ENCODE assay signal across 1 cellular context in the genomic region with DNA sequence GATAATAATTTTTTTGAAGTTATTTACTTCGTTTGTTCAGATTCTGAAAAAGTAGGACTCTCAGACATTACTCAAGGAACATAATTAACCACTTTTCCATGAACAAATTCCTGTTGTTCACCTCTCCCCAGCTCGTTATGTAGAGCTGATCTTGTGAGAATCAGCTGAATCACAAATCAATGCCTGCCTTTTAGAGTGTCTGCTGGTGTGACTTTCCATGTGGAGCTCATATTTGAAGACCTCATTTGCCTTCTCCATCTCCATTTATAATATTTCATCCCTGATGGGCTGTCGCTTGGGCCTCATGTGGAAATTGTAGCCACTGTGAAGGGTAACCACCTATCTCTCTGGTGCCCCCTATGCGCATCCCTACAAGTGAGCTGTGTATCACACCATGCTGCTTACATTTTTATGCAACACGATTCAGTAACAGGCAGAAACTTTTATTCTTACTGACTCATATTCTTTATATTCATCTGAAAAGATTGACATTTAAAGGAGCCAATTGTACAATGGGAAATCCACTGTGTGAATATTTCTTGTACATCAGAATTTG.
TF ChIP-seq lines count a peak whose summit lies in the region.

No MANE protein-coding gene starts in this region.

TF ChIP-seq in GM23338, 12 proteins besides CTCF, POLR2A, EP300 and RAD21 (continued from another document):
- no peak for TF ChIP-seq ZNF114 (CRISPR knock-in tag; IDR thresholded peaks at IDR 0.05)
- TF ChIP-seq NANOG (IDR thresholded peaks at IDR 0.05; ENCODE audit: borderline replicate concordance), result no peak
- no peak for TF ChIP-seq JUNB (IDR thresholded peaks at IDR 0.05; ENCODE audit: unreplicated experiment)
